18 cellular contexts compared by ENCODE assay signal in genomic region chr13:109883181-109884180, GRCh38.
"Had no signal": no experiment of that assay in that cellular context is flagged by ENCODE, and none has a peak within 500 bp of the region (broad histone marks: within the 10 kb centered on the region; RNA-seq: fewer than 3 reads in every experiment).

No MANE protein-coding gene starts in this region.

- ATAC-seq: activated CD4-positive, CD25-positive, alpha-beta regulatory T cell treated with anti-CD3 and anti-CD28 coated beads, Interleukin-2, amount 50 U/mL, for 24 hours; activated naive CD8-positive, alpha-beta T cell treated with anti-CD3 and anti-CD28 coated beads, Interleukin-2, amount 50 U/mL, for 24 hours; effector memory CD8-positive, alpha-beta T cell; naive thymus-derived CD4-positive, alpha-beta T cell; stimulated activated naive CD8-positive, alpha-beta T cell treated with anti-CD3 and anti-CD28 coated beads, Interleukin-15, Interleukin-2, amounts not matched to agents 100 U/mL and 50 U/mL, for 24 hours; upper lobe of right lung had no signal

- H3K27me3 ChIP-seq: breast epithelium, upper lobe of right lung had no signal

- H3K4me1 ChIP-seq: breast epithelium, foreskin keratinocyte, parathyroid adenoma, upper lobe of right lung had no signal

- H3K9ac ChIP-seq: parathyroid adenoma had no signal

- H3K9me3 ChIP-seq: upper lobe of right lung had no signal

- DNase-seq: activated CD4-positive, alpha-beta T cell treated with anti-CD3 and anti-CD28 coated beads, Interleukin-2, amount 50 U/mL, for 4 hours; activated naive CD4-positive, alpha-beta T cell treated with anti-CD3 and anti-CD28 coated beads for 36 hours; activated naive CD8-positive, alpha-beta T cell treated with anti-CD3 and anti-CD28 coated beads, Interleukin-2, amount 50 U/mL, for 24 hours; activated T-cell treated with anti-CD3 and anti-CD28 coated beads, Interleukin-2, amount 50 U/mL, for 1 hour; aorta; dermis blood vessel endothelial cell; effector memory CD8-positive, alpha-beta T cell; foreskin keratinocyte; glutamatergic neuron; immature natural killer cell; naive thymus-derived CD4-positive, alpha-beta T cell; retina; stimulated activated CD4-positive, alpha-beta T cell treated with anti-CD3 and anti-CD28 coated beads, Interleukin-15, amount 100 ng/mL, for 24 hours; stimulated activated naive CD8-positive, alpha-beta T cell treated with anti-CD3 and anti-CD28 coated beads, Interleukin-15, Interleukin-2, amounts not matched to agents 100 U/mL and 50 U/mL, for 24 hours; upper lobe of right lung had no signal

- H3K36me3 ChIP-seq: breast epithelium, upper lobe of right lung had no signal

- H3K27ac ChIP-seq: breast epithelium, foreskin keratinocyte, parathyroid adenoma, upper lobe of right lung had no signal

- H3K4me3 ChIP-seq: breast epithelium, upper lobe of right lung had no signal
